ENCODE assay signal across 23 cellular contexts in genomic region chr11:81373986-81374385, GRCh38.
DNase-seq lines count a peak whose midpoint lies in the region; ATAC-seq, FAIRE-seq and TF ChIP-seq lines count a peak whose summit lies in the region.
"Had no signal": no experiment of that assay in that cellular context is flagged by ENCODE, and none has a peak within 500 bp of the region (broad histone marks: within the 10 kb centered on the region; RNA-seq: fewer than 3 reads in every experiment).

No MANE protein-coding gene starts in this region.

- no peak overlapping the region for H3K4me3 Mint-ChIP-seq in CD14-positive monocyte
- no peak overlapping the region for H3K4me3 Mint-ChIP-seq in activated B cell treated with CpG ODN at 0.5 μM for 24 hours
- H3K4me3 Mint-ChIP-seq: B cell; CD4-positive, alpha-beta memory T cell; CD4-positive, CD25-positive, alpha-beta regulatory T cell had no signal

- FAIRE-seq in H54 (lab: Jason Lieb, UNC): no peak
- FAIRE-seq: A204.1, D721Med, G401.6, GM12891, GM19239 had no signal

- TF ChIP-seq POLR2A in H54 (IDR thresholded peaks at IDR 0.05; ENCODE audit: low read depth, low read length): no peak

- H3K4me1 Mint-ChIP-seq in CD14-positive monocyte (no peaks in the 10 kb centered on the region), activated B cell treated with CpG ODN at 0.5 μM for 24 hours (no peaks in the 10 kb centered on the region)
- H3K4me1 Mint-ChIP-seq: B cell; CD4-positive, alpha-beta memory T cell; CD4-positive, CD25-positive, alpha-beta regulatory T cell had no signal

- no peaks in the 10 kb centered on the region for H3K27me3 Mint-ChIP-seq in CD14-positive monocyte (ENCODE audit: low read depth in 3 of 3)
- H3K27me3 Mint-ChIP-seq in activated B cell treated with CpG ODN at 0.5 μM for 24 hours: no peaks in the 10 kb centered on the region
- H3K27me3 Mint-ChIP-seq: B cell; CD4-positive, alpha-beta memory T cell; CD4-positive, CD25-positive, alpha-beta regulatory T cell had no signal

- TF ChIP-seq CTCF in CD14-positive monocyte (IDR thresholded peaks at IDR 0.05) (peak; percentile 13), HEK293 (tag by site-specific recombination; IDR thresholded peaks at IDR 0.05) (no peak), activated B cell treated with CpG ODN at 0.5 μM for 24 hours (IDR thresholded peaks at IDR 0.05) (peak; percentile 51)

- H3K36me3 Mint-ChIP-seq in CD14-positive monocyte (no peaks in the 10 kb centered on the region), activated B cell treated with CpG ODN at 0.5 μM for 24 hours (ENCODE audit: low read depth) (no peaks in the 10 kb centered on the region)
- H3K36me3 Mint-ChIP-seq: CD4-positive, alpha-beta memory T cell; CD4-positive, CD25-positive, alpha-beta regulatory T cell had no signal

- H3K4me1 ChIP-seq in HEK293 (ENCODE audit: control insufficient read depth, insufficient read depth, low read length): no peaks in the 10 kb centered on the region
- H3K4me1 ChIP-seq: Caco-2 had no signal

- no peak for ATAC-seq in activated B cell treated with CpG ODN at 0.5 μM for 24 hours (ENCODE audit: low read depth)
- no peak for ATAC-seq in HG03354 (IDR thresholded peaks at IDR 0.05; ENCODE audit: poor library complexity, severe bottlenecking, unreplicated experiment)

- H3K9me3 Mint-ChIP-seq in CD14-positive monocyte (peaks cover 0 to 8% (median 3%) of the 10 kb centered on the region in 7 donors), activated B cell treated with CpG ODN at 0.5 μM for 24 hours (peaks cover 8% of the 10 kb centered on the region)

- no peak overlapping the region for H3K4me3 ChIP-seq in HEK293 (ENCODE audit: low read depth, low read length)
- H3K4me3 ChIP-seq: BLaER1 treated with 17β-estradiol and CSF1 and Interleukin-3, amounts not matched to agents 10 nM and 100 nM had no signal

- no peaks in the 10 kb centered on the region for H3K36me3 ChIP-seq in HEK293 (ENCODE audit: control insufficient read depth in 2 of 2, insufficient read depth in 1 of 2, low read length in 2 of 2)
- H3K36me3 ChIP-seq: BLaER1 treated with 17β-estradiol and CSF1 and Interleukin-3, amounts not matched to agents 10 nM and 100 nM had no signal

- intact Hi-C loops in CD14-positive monocyte (cut with micrococcal nuclease): no loop called here
- intact Hi-C loops in activated B cell treated with CpG ODN at 0.5 μM for 24 hours (cut with micrococcal nuclease): no loop called here

- POLR2A ChIA-PET in HEK293 (lab: Yijun Ruan, JAX): no interaction called here
- POLR2A ChIA-PET in activated B cell treated with CpG ODN at 0.5 μM for 24 hours (lab: Charles Lee): no interaction called here

- CTCF ChIA-PET in HEK293 (lab: Yijun Ruan, JAX): no interaction called here
- CTCF ChIA-PET in activated B cell treated with CpG ODN at 0.5 μM for 24 hours (lab: Charles Lee): no interaction called here

- H3K9me3 ChIP-seq in HEK293 (ENCODE audit: control insufficient read depth, insufficient read depth, low read depth, low read length): no peaks in the 10 kb centered on the region

- no peak overlapping the region for H3K27ac ChIP-seq in HEK293 (ENCODE audit: extremely low read depth, low read depth, low read length)
- H3K27ac ChIP-seq: BLaER1 treated with 17β-estradiol and CSF1 and Interleukin-3, amounts not matched to agents 10 nM and 100 nM; C4-2B had no signal

- DNase-seq in CD14-positive monocyte (ENCODE audit: low spot score): no peak
- DNase-seq in activated B cell treated with CpG ODN at 0.5 μM for 24 hours: no peak
- no peak for DNase-seq in H54 (ENCODE audit: insufficient read length, low spot score)
- no peak for DNase-seq in stimulated activated CD8-positive, alpha-beta memory T cell treated with anti-CD3 and anti-CD28 coated beads, Interleukin-4, amount 100 ng/mL, for 48 hours
- no peak for DNase-seq in activated naive CD4-positive, alpha-beta T cell treated with anti-CD3 and anti-CD28 coated beads, Interleukin-2, amount 50 U/mL, for 16 hours
- DNase-seq: 8988T; AML-193; Caco-2; Calu3; CD4-positive, alpha-beta memory T cell; CD4-positive, CD25-positive, alpha-beta regulatory T cell; DMS79 treated with DMSO at 0.1 percent for 48 hours; GF-D8 had no signal

- H3K27ac Mint-ChIP-seq in CD14-positive monocyte: no peak overlapping the region
- H3K27ac Mint-ChIP-seq in activated B cell treated with CpG ODN at 0.5 μM for 24 hours: no peak overlapping the region
- H3K27ac Mint-ChIP-seq: B cell; CD4-positive, alpha-beta memory T cell; CD4-positive, CD25-positive, alpha-beta regulatory T cell had no signal

TF ChIP-seq in HEK293, 187 proteins besides CTCF, POLR2A, EP300 and RAD21:
- TF ChIP-seq SCRT2 (tag by site-specific recombination; IDR thresholded peaks at IDR 0.05): no peak
- no peak for TF ChIP-seq ZNF768 (tag by site-specific recombination; IDR thresholded peaks at IDR 0.05)
- TF ChIP-seq ZBTB20 (tag by site-specific recombination; IDR thresholded peaks at IDR 0.05): no peak
- TF ChIP-seq PRDM1 (tag by site-specific recombination; IDR thresholded peaks at IDR 0.05): peak; percentile 80
- no peak for TF ChIP-seq ZNF777 (tag by site-specific recombination; IDR thresholded peaks at IDR 0.05; ENCODE audit: borderline replicate concordance)
